Comparison of ENCODE assay signal across 1 cellular context in the genomic region with DNA sequence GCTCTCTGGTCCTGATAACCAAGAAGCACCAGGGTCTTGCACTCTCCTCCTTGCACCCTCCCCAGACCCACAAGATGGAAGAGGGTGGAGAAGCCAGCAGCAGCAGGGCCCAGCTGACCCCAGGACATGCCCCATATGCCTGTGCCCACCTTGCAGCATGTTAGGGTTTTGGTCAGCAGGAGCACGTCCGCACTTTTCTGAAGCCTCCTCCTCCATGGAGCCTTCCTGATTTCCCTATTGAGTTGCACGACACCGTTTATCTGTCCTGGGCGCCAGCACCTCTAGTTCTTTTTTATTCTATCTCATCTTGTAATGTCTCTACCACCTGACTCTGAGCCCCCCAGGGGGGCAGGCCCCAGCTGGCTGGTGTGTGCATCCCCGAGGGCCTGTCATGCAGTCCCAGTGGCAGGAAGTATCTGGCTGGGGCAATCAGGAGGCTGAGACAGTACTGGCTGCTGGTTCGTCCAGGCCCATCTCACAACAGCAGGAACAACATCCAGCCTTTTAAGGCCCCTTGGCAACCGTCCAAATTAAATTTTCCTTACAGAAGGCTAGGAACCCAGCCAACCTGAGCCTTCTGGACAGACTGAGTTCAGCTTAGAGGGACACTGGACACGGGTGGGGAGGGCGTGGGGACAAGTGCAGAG.
TF ChIP-seq lines count a peak whose summit lies in the region.

No MANE protein-coding gene starts in this region.

TF ChIP-seq in GM23338, 12 proteins besides CTCF, POLR2A, EP300 and RAD21:
- TF ChIP-seq, protein P1, sequence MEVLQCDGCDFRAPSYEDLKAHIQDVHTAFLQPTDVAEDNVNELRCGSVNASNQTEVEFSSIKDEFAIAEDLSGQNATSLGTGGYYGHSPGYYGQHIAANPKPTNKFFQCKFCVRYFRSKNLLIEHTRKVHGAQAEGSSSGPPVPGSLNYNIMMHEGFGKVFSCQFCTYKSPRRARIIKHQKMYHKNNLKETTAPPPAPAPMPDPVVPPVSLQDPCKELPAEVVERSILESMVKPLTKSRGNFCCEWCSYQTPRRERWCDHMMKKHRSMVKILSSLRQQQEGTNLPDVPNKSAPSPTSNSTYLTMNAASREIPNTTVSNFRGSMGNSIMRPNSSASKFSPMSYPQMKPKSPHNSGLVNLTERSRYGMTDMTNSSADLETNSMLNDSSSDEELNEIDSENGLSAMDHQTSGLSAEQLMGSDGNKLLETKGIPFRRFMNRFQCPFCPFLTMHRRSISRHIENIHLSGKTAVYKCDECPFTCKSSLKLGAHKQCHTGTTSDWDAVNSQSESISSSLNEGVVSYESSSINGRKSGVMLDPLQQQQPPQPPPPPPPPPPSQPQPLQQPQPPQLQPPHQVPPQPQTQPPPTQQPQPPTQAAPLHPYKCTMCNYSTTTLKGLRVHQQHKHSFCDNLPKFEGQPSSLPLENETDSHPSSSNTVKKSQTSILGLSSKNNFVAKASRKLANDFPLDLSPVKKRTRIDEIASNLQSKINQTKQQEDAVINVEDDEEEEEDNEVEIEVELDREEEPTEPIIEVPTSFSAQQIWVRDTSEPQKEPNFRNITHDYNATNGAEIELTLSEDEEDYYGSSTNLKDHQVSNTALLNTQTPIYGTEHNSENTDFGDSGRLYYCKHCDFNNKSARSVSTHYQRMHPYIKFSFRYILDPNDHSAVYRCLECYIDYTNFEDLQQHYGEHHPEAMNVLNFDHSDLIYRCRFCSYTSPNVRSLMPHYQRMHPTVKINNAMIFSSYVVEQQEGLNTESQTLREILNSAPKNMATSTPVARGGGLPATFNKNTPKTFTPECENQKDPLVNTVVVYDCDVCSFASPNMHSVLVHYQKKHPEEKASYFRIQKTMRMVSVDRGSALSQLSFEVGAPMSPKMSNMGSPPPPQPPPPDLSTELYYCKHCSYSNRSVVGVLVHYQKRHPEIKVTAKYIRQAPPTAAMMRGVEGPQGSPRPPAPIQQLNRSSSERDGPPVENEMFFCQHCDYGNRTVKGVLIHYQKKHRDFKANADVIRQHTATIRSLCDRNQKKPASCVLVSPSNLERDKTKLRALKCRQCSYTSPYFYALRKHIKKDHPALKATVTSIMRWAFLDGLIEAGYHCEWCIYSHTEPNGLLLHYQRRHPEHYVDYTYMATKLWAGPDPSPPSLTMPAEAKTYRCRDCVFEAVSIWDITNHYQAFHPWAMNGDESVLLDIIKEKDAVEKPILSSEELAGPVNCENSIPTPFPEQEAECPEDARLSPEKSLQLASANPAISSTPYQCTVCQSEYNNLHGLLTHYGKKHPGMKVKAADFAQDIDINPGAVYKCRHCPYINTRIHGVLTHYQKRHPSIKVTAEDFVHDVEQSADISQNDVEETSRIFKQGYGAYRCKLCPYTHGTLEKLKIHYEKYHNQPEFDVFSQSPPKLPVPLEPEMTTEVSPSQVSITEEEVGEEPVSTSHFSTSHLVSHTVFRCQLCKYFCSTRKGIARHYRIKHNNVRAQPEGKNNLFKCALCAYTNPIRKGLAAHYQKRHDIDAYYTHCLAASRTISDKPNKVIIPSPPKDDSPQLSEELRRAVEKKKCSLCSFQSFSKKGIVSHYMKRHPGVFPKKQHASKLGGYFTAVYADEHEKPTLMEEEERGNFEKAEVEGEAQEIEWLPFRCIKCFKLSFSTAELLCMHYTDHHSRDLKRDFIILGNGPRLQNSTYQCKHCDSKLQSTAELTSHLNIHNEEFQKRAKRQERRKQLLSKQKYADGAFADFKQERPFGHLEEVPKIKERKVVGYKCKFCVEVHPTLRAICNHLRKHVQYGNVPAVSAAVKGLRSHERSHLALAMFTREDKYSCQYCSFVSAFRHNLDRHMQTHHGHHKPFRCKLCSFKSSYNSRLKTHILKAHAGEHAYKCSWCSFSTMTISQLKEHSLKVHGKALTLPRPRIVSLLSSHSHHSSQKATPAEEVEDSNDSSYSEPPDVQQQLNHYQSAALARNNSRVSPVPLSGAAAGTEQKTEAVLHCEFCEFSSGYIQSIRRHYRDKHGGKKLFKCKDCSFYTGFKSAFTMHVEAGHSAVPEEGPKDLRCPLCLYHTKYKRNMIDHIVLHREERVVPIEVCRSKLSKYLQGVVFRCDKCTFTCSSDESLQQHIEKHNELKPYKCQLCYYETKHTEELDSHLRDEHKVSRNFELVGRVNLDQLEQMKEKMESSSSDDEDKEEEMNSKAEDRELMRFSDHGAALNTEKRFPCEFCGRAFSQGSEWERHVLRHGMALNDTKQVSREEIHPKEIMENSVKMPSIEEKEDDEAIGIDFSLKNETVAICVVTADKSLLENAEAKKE (CRISPR knock-in tag; IDR thresholded peaks at IDR 0.05): no peak
- TF ChIP-seq EZH2phosphoT487 (IDR thresholded peaks at IDR 0.05; ENCODE audit: unreplicated experiment): no peak
- no peak for TF ChIP-seq STAT1 (IDR thresholded peaks at IDR 0.05; ENCODE audit: unreplicated experiment)
- TF ChIP-seq POLR2AphosphoS5 (IDR thresholded peaks at IDR 0.05; ENCODE audit: low read depth): no peak
- no peak for TF ChIP-seq ZNF331 (CRISPR knock-in tag; IDR thresholded peaks at IDR 0.05; ENCODE audit: low read depth)
- TF ChIP-seq JUNB (IDR thresholded peaks at IDR 0.05; ENCODE audit: unreplicated experiment): no peak
- TF ChIP-seq, protein P2, sequence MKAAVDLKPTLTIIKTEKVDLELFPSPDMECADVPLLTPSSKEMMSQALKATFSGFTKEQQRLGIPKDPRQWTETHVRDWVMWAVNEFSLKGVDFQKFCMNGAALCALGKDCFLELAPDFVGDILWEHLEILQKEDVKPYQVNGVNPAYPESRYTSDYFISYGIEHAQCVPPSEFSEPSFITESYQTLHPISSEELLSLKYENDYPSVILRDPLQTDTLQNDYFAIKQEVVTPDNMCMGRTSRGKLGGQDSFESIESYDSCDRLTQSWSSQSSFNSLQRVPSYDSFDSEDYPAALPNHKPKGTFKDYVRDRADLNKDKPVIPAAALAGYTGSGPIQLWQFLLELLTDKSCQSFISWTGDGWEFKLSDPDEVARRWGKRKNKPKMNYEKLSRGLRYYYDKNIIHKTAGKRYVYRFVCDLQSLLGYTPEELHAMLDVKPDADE (IDR thresholded peaks at IDR 0.05): no peak
- TF ChIP-seq EZH2 (IDR thresholded peaks at IDR 0.05; ENCODE audit: low read depth, unreplicated experiment): no peak
